7 cellular contexts compared by ENCODE assay signal in the genomic region with DNA sequence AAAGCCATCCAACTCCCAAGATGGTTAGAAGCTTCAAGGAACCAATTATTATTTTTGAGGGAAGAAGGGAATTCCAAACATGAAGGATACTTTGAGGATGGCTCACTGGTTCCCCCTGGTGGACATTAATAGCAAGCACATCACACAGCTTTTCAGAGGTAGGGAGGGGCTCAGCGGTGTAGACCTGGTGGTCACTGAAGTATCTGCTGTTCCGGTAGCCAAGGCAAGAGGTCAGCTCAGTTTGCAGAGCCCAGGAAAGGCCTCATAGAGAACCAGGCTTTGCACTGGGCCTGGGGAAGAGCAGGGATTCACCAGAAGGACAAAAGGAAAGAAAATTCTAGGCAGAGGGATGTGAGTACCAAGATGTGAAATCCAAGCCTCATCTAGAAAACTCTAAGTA.
DNase-seq lines count a peak whose midpoint lies in the region; ATAC-seq and TF ChIP-seq lines count a peak whose summit lies in the region.

No MANE protein-coding gene starts in this region.

- CTCF ChIA-PET in activated naive CD4-positive, alpha-beta T cell treated with anti-CD3 and anti-CD28 coated beads, Interleukin-2, amount 10 ng/mL, durations not matched to agents 7 days and 5 days (lab: Charles Lee) = interaction anchor here (0.6 to 3.7 kb wide), 18 partner anchors 8 to 645 kb away, joined by 3 to 20 read pairs (median 4); no protein-coding TSS in a partner anchor

- H3K4me1 ChIP-seq in DND-41 (ENCODE audit: insufficient read depth, low read length) = no peaks in the 10 kb centered on the region

- no peak overlapping the region for H3K9ac ChIP-seq in DND-41 (ENCODE audit: low read depth, low read length)

- no peak overlapping the region for H3K4me2 ChIP-seq in DND-41 (ENCODE audit: insufficient read depth, low read length)

- DNase-seq in DND-41 (no peak), H7 (peak; percentile 86), OCI-M1 (lab: John Stamatoyannopoulos, UW) (peak; percentile 25), epithelial cell of esophagus (ENCODE audit: low read depth) (peak; percentile 44), osteocyte (ENCODE audit: extremely low spot score, unreplicated experiment) (no peak)
- DNase-seq in activated naive CD4-positive, alpha-beta T cell treated with anti-CD3 and anti-CD28 coated beads, Interleukin-2, amount 10 ng/mL, durations not matched to agents 7 days and 5 days = no peak

- H3K36me3 Mint-ChIP-seq in osteocyte (ENCODE audit: unreplicated experiment) = no peaks in the 10 kb centered on the region
- no peaks in the 10 kb centered on the region for H3K36me3 Mint-ChIP-seq in activated naive CD4-positive, alpha-beta T cell treated with anti-CD3 and anti-CD28 coated beads, Interleukin-2, amount 10 ng/mL, durations not matched to agents 7 days and 5 days

- peaks cover 51% of the 10 kb centered on the region for H3K27me3 Mint-ChIP-seq in osteocyte (ENCODE audit: unreplicated experiment)
- peaks cover 16% of the 10 kb centered on the region for H3K27me3 Mint-ChIP-seq in activated naive CD4-positive, alpha-beta T cell treated with anti-CD3 and anti-CD28 coated beads, Interleukin-2, amount 10 ng/mL, durations not matched to agents 7 days and 5 days

- H3K9me3 Mint-ChIP-seq in osteocyte (ENCODE audit: unreplicated experiment) = no peaks in the 10 kb centered on the region
- peaks cover 4% of the 10 kb centered on the region for H3K9me3 Mint-ChIP-seq in activated naive CD4-positive, alpha-beta T cell treated with anti-CD3 and anti-CD28 coated beads, Interleukin-2, amount 10 ng/mL, durations not matched to agents 7 days and 5 days

- H3K27me3 ChIP-seq in DND-41 (ENCODE audit: insufficient read depth, low read length, poor library complexity) (peaks cover 17% of the 10 kb centered on the region), H7 (ENCODE audit: control insufficient read depth, insufficient read depth, low read length) (no peaks in the 10 kb centered on the region)

- H3K9me3 ChIP-seq in DND-41 (ENCODE audit: insufficient read depth, low read length, severe bottlenecking) = no peaks in the 10 kb centered on the region

- no peaks in the 10 kb centered on the region for H3K79me2 ChIP-seq in DND-41 (ENCODE audit: insufficient read depth, low read length)

- H3K27ac ChIP-seq in DND-41 (ENCODE audit: low read length) = no peak overlapping the region

- no peaks in the 10 kb centered on the region for H4K20me1 ChIP-seq in DND-41 (ENCODE audit: insufficient read depth, low read length)

- ATAC-seq in DND-41 (ENCODE audit: insufficient read depth, low read depth) (peak; percentile 68), HG02938 (IDR thresholded peaks at IDR 0.05; ENCODE audit: unreplicated experiment) (no peak)

- no peak overlapping the region for H3K4me3 Mint-ChIP-seq in osteocyte (ENCODE audit: unreplicated experiment)
- H3K4me3 Mint-ChIP-seq in activated naive CD4-positive, alpha-beta T cell treated with anti-CD3 and anti-CD28 coated beads, Interleukin-2, amount 10 ng/mL, durations not matched to agents 7 days and 5 days = no peak overlapping the region

- H3K4me3 ChIP-seq in DND-41 (ENCODE audit: low read depth in 1 of 2, low read length in 2 of 2) (no peak overlapping the region), H7 (ENCODE audit: insufficient read depth, low read depth, low read length) (no peak overlapping the region), epithelial cell of esophagus (ENCODE audit: low read length) (no peak overlapping the region)

- TF ChIP-seq CTCF in DND-41 (IDR thresholded peaks at IDR 0.05; ENCODE audit: borderline replicate concordance, extremely low read depth, low read length, poor library complexity, severe bottlenecking) = peak; percentile 84
- peak; percentile 86 for TF ChIP-seq CTCF in epithelial cell of esophagus (IDR thresholded peaks at IDR 0.05; ENCODE audit: insufficient read depth, low read depth, low read length, missing control alignments)
- TF ChIP-seq CTCF in osteocyte (IDR thresholded peaks at IDR 0.05) = peak; percentile 89

- H3K36me3 ChIP-seq in DND-41 (ENCODE audit: insufficient read depth, low read length) (no peaks in the 10 kb centered on the region), H7 (replicated peaks; ENCODE audit: control insufficient read depth, insufficient read depth, low read length) (no peaks in the 10 kb centered on the region)

- H3K4me1 Mint-ChIP-seq in osteocyte (ENCODE audit: unreplicated experiment) = no peaks in the 10 kb centered on the region
- H3K4me1 Mint-ChIP-seq in activated naive CD4-positive, alpha-beta T cell treated with anti-CD3 and anti-CD28 coated beads, Interleukin-2, amount 10 ng/mL, durations not matched to agents 7 days and 5 days = no peaks in the 10 kb centered on the region

- no peak overlapping the region for H2AFZ ChIP-seq in DND-41 (ENCODE audit: low read depth, low read length)

- H3K27ac Mint-ChIP-seq in osteocyte (ENCODE audit: unreplicated experiment) = no peak overlapping the region
- H3K27ac Mint-ChIP-seq in activated naive CD4-positive, alpha-beta T cell treated with anti-CD3 and anti-CD28 coated beads, Interleukin-2, amount 10 ng/mL, durations not matched to agents 7 days and 5 days = no peak overlapping the region

Comparison
In these comparisons a context has a peak if more than half of its experiments do, and no peak if none do; other contexts are left out.
1. DNase-seq: peak in H7 (single experiment), OCI-M1 (single experiment) and epithelial cell of esophagus (single experiment); none in DND-41 (single experiment), osteocyte (single experiment) and activated naive CD4-positive, alpha-beta T cell treated with anti-CD3 and anti-CD28 coated beads, Interleukin-2, amount 10 ng/mL, durations not matched to agents 7 days and 5 days (single experiment).
2. Peak in every context shown above with its lines, with median percentiles within 50 percentile points of each other: CTCF ChIP-seq.